Comparison of ENCODE assay signal across 1 cellular context in genomic region chr2:219081096-219081495, GRCh38.
TF ChIP-seq lines count a peak whose summit lies in the region.

No MANE protein-coding gene starts in this region.

TF ChIP-seq in HepG2, 621 proteins besides CTCF, POLR2A, EP300 and RAD21 (continued from another document):
- peak; percentile 82 for TF ChIP-seq RCOR2 (CRISPR knock-in tag; IDR thresholded peaks at IDR 0.05)
- TF ChIP-seq HNF4A (CRISPR knock-in tag; IDR thresholded peaks at IDR 0.05) = 0 out of 2 replicates have a peak, but pooled peaks have one; percentile 46
- 0 out of 2 replicates have a peak, but pooled peaks have one; percentile 29 for TF ChIP-seq MIER2 (CRISPR knock-in tag; IDR thresholded peaks at IDR 0.05)
- peak; percentile 46; the same call in 1 of the 2 replicates for TF ChIP-seq KDM2A (CRISPR knock-in tag; IDR thresholded peaks at IDR 0.05; ENCODE audit: borderline replicate concordance, low read depth)
- peak; percentile 22; the same call in 1 of the 2 replicates for TF ChIP-seq IKZF5 (CRISPR knock-in tag; IDR thresholded peaks at IDR 0.05)
- TF ChIP-seq ZNF670 (CRISPR knock-in tag; IDR thresholded peaks at IDR 0.05; ENCODE audit: borderline replicate concordance) = no peak
- TF ChIP-seq ZFX (CRISPR knock-in tag; IDR thresholded peaks at IDR 0.05; ENCODE audit: low read depth) = no peak
- TF ChIP-seq BCL6 (CRISPR knock-in tag; IDR thresholded peaks at IDR 0.05) = peak; percentile 74; the same call in 1 of the 2 replicates
- TF ChIP-seq ATF1 (CRISPR knock-in tag; IDR thresholded peaks at IDR 0.05) = no peak
- peak; percentile 48; the same call in 1 of the 2 replicates for TF ChIP-seq ZMYM4 (CRISPR knock-in tag; IDR thresholded peaks at IDR 0.05)
- TF ChIP-seq TEAD3 (CRISPR knock-in tag; optimal IDR thresholded peaks at IDR 0.05; ENCODE audit: borderline replicate concordance) = peak; percentile 85
- 0 out of 2 replicates have a peak, but pooled peaks have one; percentile 64 for TF ChIP-seq DNMT3B (CRISPR knock-in tag; conservative IDR thresholded peaks at IDR 0.05)
- peak; percentile 40; the same call in 1 of the 2 replicates for TF ChIP-seq KDM1A (CRISPR knock-in tag; IDR thresholded peaks at IDR 0.05)
- 0 out of 2 replicates have a peak, but pooled peaks have one; percentile 31 for TF ChIP-seq ZNF276 (CRISPR knock-in tag; IDR thresholded peaks at IDR 0.05; ENCODE audit: low read depth)
- no peak for TF ChIP-seq ZSCAN5A (CRISPR knock-in tag; IDR thresholded peaks at IDR 0.05; ENCODE audit: borderline replicate concordance)
- peak; percentile 95 for TF ChIP-seq SOX5 (CRISPR knock-in tag; IDR thresholded peaks at IDR 0.05; ENCODE audit: borderline replicate concordance)
- peak; percentile 37; the same call in 1 of the 2 replicates for TF ChIP-seq MTA1 (CRISPR knock-in tag; IDR thresholded peaks at IDR 0.05; ENCODE audit: borderline replicate concordance)
- TF ChIP-seq PATZ1 (CRISPR knock-in tag; IDR thresholded peaks at IDR 0.05) = peak; percentile 96
- no peak for TF ChIP-seq TRIM22 (IDR thresholded peaks at IDR 0.05)
- TF ChIP-seq PAXIP1 (CRISPR knock-in tag; conservative IDR thresholded peaks at IDR 0.05) = peak; percentile 79
- TF ChIP-seq SALL1 (CRISPR knock-in tag; IDR thresholded peaks at IDR 0.05) = peak; percentile 54
- TF ChIP-seq ZNF121 (CRISPR knock-in tag; IDR thresholded peaks at IDR 0.05) = 0 out of 2 replicates have a peak, but pooled peaks have one; percentile 26
- TF ChIP-seq ZFP91 (CRISPR knock-in tag; IDR thresholded peaks at IDR 0.05; ENCODE audit: borderline replicate concordance) = 0 out of 2 replicates have a peak, but pooled peaks have one; percentile 27
- 0 out of 2 replicates have a peak, but pooled peaks have one; percentile 46 for TF ChIP-seq ZNF12 (CRISPR knock-in tag; IDR thresholded peaks at IDR 0.05)
- peak; percentile 49; the same call in 1 of the 2 replicates for TF ChIP-seq ZNF556 (CRISPR knock-in tag; IDR thresholded peaks at IDR 0.05; ENCODE audit: borderline replicate concordance)
- TF ChIP-seq CBFB (CRISPR knock-in tag; IDR thresholded peaks at IDR 0.05) = 0 out of 2 replicates have a peak, but pooled peaks have one; percentile 13
- 0 out of 2 replicates have a peak, but pooled peaks have one; percentile 34 for TF ChIP-seq ZNF281 (CRISPR knock-in tag; IDR thresholded peaks at IDR 0.05; ENCODE audit: borderline replicate concordance)
- TF ChIP-seq ZNF260 (CRISPR knock-in tag; IDR thresholded peaks at IDR 0.05; ENCODE audit: borderline replicate concordance, low read depth) = no peak
- no peak for TF ChIP-seq PREB (CRISPR knock-in tag; IDR thresholded peaks at IDR 0.05)
- TF ChIP-seq GATAD2A (CRISPR knock-in tag; IDR thresholded peaks at IDR 0.05) = peak; percentile 84
- TF ChIP-seq HNF4G (IDR thresholded peaks at IDR 0.05; ENCODE audit: borderline replicate concordance, low read depth, low read length) = peak; percentile 13; the same call in 1 of the 2 replicates
- TF ChIP-seq HNF4G (CRISPR knock-in tag; IDR thresholded peaks at IDR 0.05; ENCODE audit: borderline replicate concordance, low read depth) = no peak
- 0 out of 2 replicates have a peak, but pooled peaks have one; percentile 29 for TF ChIP-seq ATF2 (CRISPR knock-in tag; IDR thresholded peaks at IDR 0.05)
- peak; percentile 58 for TF ChIP-seq HNF1B (CRISPR knock-in tag; IDR thresholded peaks at IDR 0.05)
- peak; percentile 53; the same call in 1 of the 2 replicates for TF ChIP-seq FOXJ3 (CRISPR knock-in tag; IDR thresholded peaks at IDR 0.05; ENCODE audit: borderline replicate concordance)
- TF ChIP-seq ZFP1 (CRISPR knock-in tag; IDR thresholded peaks at IDR 0.05) = peak; percentile 64; the same call in 1 of the 2 replicates
